30 cellular contexts compared by ENCODE assay signal in the genomic region with DNA sequence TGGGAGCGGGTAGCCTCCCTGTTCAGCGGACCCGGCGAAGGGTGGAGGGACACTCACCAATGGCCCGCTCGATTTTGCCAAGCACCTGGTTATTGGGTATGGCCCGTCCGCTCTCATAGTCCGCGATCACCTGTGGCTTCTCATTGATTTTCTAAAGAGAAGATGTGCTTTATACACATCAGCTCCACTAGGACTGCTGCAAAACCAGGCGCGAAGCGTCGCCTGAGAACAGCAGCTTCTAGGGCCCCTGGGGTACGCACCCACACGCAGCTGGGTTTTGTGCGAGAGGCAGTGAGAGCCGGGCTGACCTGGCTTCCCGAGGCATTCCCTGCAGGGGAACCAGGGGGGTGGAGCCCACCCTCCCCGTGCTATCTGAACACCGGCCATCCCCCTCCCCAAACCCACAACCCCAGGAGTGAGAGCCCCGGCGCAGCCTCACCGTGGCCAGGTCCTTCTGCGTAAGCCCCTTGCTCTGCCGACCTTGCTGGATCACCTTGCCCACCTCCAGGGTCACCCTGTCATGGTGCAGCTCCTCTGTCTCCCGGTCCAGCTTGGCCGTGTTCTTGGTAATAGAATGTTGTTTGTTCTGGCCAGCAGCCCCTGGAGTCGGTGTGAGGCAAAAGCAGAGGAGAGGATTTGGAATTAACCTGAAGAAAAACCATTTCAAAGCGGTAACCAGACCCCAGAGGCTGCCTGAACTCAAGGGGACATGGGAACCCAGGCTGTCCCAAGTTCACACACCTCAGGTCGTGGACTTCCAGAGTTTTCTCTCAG. TPM values are rescaled to one million over a fixed set of nuclear protein-coding genes. Genes with fewer than 3 reads are reported as not detected.
DNase-seq lines count a peak whose midpoint lies in the region; ATAC-seq and TF ChIP-seq lines count a peak whose summit lies in the region.
"Had no signal": no experiment of that assay in that cellular context is flagged by ENCODE, and none has a peak within 500 bp of the region (broad histone marks: within the 10 kb centered on the region; RNA-seq: fewer than 3 reads in every experiment).

No MANE protein-coding gene starts in this region.

- H3K9me3 Mint-ChIP-seq in nephron = peaks cover 4% of the 10 kb centered on the region
- H3K9me3 Mint-ChIP-seq: activated CD4-positive, alpha-beta memory T cell treated with anti-CD3 and anti-CD28 coated beads, Interleukin-2, amount 10 ng/mL, durations not matched to agents 7 days and 5 days; activated naive CD4-positive, alpha-beta T cell treated with anti-CD3 and anti-CD28 coated beads, Interleukin-2, amount 50 U/mL, for 24 hours; CD8-positive, alpha-beta T cell; naive thymus-derived CD4-positive, alpha-beta T cell; stimulated activated naive CD8-positive, alpha-beta T cell treated with anti-CD3 and anti-CD28 coated beads, Interleukin-15, amount 100 ng/mL, for 72 hours had no signal

- H3K4me3 ChIP-seq in BLaER1 treated with 17β-estradiol and CSF1 and Interleukin-3, amounts not matched to agents 10 nM and 100 nM = no peak overlapping the region
- H3K4me3 ChIP-seq in Loucy (ENCODE audit: low read length, poor library complexity, severe bottlenecking) (no peak overlapping the region), right cardiac atrium (ENCODE audit: low read length) (no peak overlapping the region)
- H3K4me3 ChIP-seq: SK-N-MC, spleen, uterus had no signal

- no peaks in the 10 kb centered on the region for H3K9me2 ChIP-seq in Loucy (replicated peaks; ENCODE audit: low read depth, low read length)

- peaks cover 37 to 65% (median 47%) of the 10 kb centered on the region in 11 experiments for H3K36me3 ChIP-seq in BLaER1 treated with 17β-estradiol and CSF1 and Interleukin-3, amounts not matched to agents 10 nM and 100 nM
- peaks cover 22% of the 10 kb centered on the region; the same call in 1 of the 2 replicates for H3K36me3 ChIP-seq in Loucy (ENCODE audit: insufficient read depth, low read length)
- H3K36me3 ChIP-seq: uterus had no signal

- peaks cover 47% of the 10 kb centered on the region for H3K79me2 ChIP-seq in Loucy (ENCODE audit: insufficient read depth, low read length)

- H3K4me1 Mint-ChIP-seq in nephron = peaks cover 4% of the 10 kb centered on the region

- H3K4me2 ChIP-seq in BLaER1 treated with 17β-estradiol and CSF1 and Interleukin-3, amounts not matched to agents 10 nM and 100 nM = peak overlapping the region in 2 of 11 experiments; percentile 94 to 99; a peak in 1 of 22 replicates
- H3K4me2 ChIP-seq in Loucy (ENCODE audit: low read depth, low read length, poor library complexity, severe bottlenecking) = peak overlapping the region; percentile 100

- no peak overlapping the region for H2AFZ ChIP-seq in Loucy (ENCODE audit: low read length)

- peak in 2 of 3 donors; percentile 43 to 49 for DNase-seq in right cardiac atrium
- no peak for DNase-seq in activated CD4-positive, alpha-beta T cell treated with anti-CD3 and anti-CD28 coated beads, Interleukin-2, amount 50 U/mL, for 4 hours
- no peak for DNase-seq in stimulated activated CD4-positive, alpha-beta T cell treated with anti-CD3 and anti-CD28 coated beads, Interleukin-2, amount 100 ng/mL, for 48 hours
- no peak for DNase-seq in T-helper 9 cell
- DNase-seq: ACHN; activated CD4-positive, alpha-beta memory T cell treated with anti-CD3 and anti-CD28 coated beads, Interleukin-2, amount 10 ng/mL, durations not matched to agents 7 days and 5 days; activated CD4-positive, alpha-beta T cell treated with anti-CD3 and anti-CD28 coated beads for 1 hour; activated CD8-positive, alpha-beta memory T cell treated with anti-CD3 and anti-CD28 coated beads, Interleukin-2, amount 50 U/mL, for 4 hours; amniotic stem cell; brain microvascular endothelial cell; GOT3; NCI-H1092; NCI-H1694; NCI-H510A; stimulated activated CD4-positive, alpha-beta T cell treated with anti-CD3 and anti-CD28 coated beads, Interleukin-2, amount 100 ng/mL, for 24 hours; stimulated activated CD8-positive, alpha-beta memory T cell treated with anti-CD3 and anti-CD28 coated beads, Interleukin-4, amount 100 ng/mL, for 48 hours; T-helper 1 cell; uterus had no signal

- ATAC-seq in right cardiac atrium = no peak
- ATAC-seq: CD8-positive, alpha-beta T cell; left colon; naive thymus-derived CD4-positive, alpha-beta T cell; stimulated activated naive CD8-positive, alpha-beta T cell treated with anti-CD3 and anti-CD28 coated beads, Interleukin-15, amount 100 ng/mL, for 72 hours had no signal

- peaks cover 9% of the 10 kb centered on the region for H3K36me3 Mint-ChIP-seq in nephron (ENCODE audit: low read depth)

- intact Hi-C loops in right cardiac atrium (cut with DNase I) = no loop called here

- no peaks in the 10 kb centered on the region for H3K27me3 ChIP-seq in BLaER1 treated with 17β-estradiol and CSF1 and Interleukin-3, amounts not matched to agents 10 nM and 100 nM
- H3K27me3 ChIP-seq in Loucy (ENCODE audit: insufficient read depth, low read length, poor library complexity, severe bottlenecking) = no peaks in the 10 kb centered on the region
- H3K27me3 ChIP-seq in right cardiac atrium (ENCODE audit: control insufficient read depth, insufficient read depth) = no peaks in the 10 kb centered on the region
- H3K27me3 ChIP-seq: brain microvascular endothelial cell, spleen, uterus had no signal

- TF ChIP-seq CTCF in Loucy (conservative IDR thresholded peaks at IDR 0.05; ENCODE audit: low read length) (no peak), nephron (IDR thresholded peaks at IDR 0.05; ENCODE audit: unreplicated experiment in 3 of 3) (no peak)

- H3K4me1 ChIP-seq in BLaER1 treated with 17β-estradiol and CSF1 and Interleukin-3, amounts not matched to agents 10 nM and 100 nM = peaks cover 51 to 77% (median 67%) of the 10 kb centered on the region in 10 experiments
- H3K4me1 ChIP-seq in Loucy (ENCODE audit: insufficient read depth, low read length, poor library complexity, severe bottlenecking) (peaks cover 17% of the 10 kb centered on the region), right cardiac atrium (ENCODE audit: control insufficient read depth, insufficient read depth, low read length) (peaks cover 7% of the 10 kb centered on the region)

- no peaks in the 10 kb centered on the region for H3K27me3 Mint-ChIP-seq in nephron (ENCODE audit: low read depth)
- H3K27me3 Mint-ChIP-seq: activated CD4-positive, alpha-beta memory T cell treated with anti-CD3 and anti-CD28 coated beads, Interleukin-2, amount 10 ng/mL, durations not matched to agents 7 days and 5 days; activated naive CD4-positive, alpha-beta T cell treated with anti-CD3 and anti-CD28 coated beads, Interleukin-2, amount 50 U/mL, for 24 hours; B cell; naive thymus-derived CD4-positive, alpha-beta T cell; stimulated activated naive CD8-positive, alpha-beta T cell treated with anti-CD3 and anti-CD28 coated beads, Interleukin-15, amount 100 ng/mL, for 72 hours had no signal

- H3K9ac ChIP-seq in BLaER1 treated with 17β-estradiol and CSF1 and Interleukin-3, amounts not matched to agents 10 nM and 100 nM = peak overlapping the region in 9 of 11 experiments; percentile 1 to 97 (median 92); a peak in 7 of 22 replicates
- no peak overlapping the region for H3K9ac ChIP-seq in Loucy (ENCODE audit: low read depth, low read length, poor library complexity, severe bottlenecking)

- H3K27ac Mint-ChIP-seq in nephron = no peak overlapping the region
- H3K27ac Mint-ChIP-seq: activated naive CD4-positive, alpha-beta T cell treated with anti-CD3 and anti-CD28 coated beads, Interleukin-2, amount 50 U/mL, for 24 hours; B cell; mesothelial cell of epicardium had no signal

- 90% methylated on average over 31 of the region's 31 CpGs for WGBS in right cardiac atrium

- peak overlapping the region in 2 of 3 experiments; percentile 37 to 46 for H3K4me3 Mint-ChIP-seq in nephron
- H3K4me3 Mint-ChIP-seq: activated CD4-positive, alpha-beta memory T cell treated with anti-CD3 and anti-CD28 coated beads, Interleukin-2, amount 10 ng/mL, durations not matched to agents 7 days and 5 days; CD8-positive, alpha-beta T cell; mesothelial cell of epicardium; stimulated activated naive CD8-positive, alpha-beta T cell treated with anti-CD3 and anti-CD28 coated beads, Interleukin-15, amount 100 ng/mL, for 72 hours had no signal

- H3K27ac ChIP-seq in BLaER1 treated with 17β-estradiol and CSF1 and Interleukin-3, amounts not matched to agents 10 nM and 100 nM = no peak overlapping the region
- H3K27ac ChIP-seq in right cardiac atrium (ENCODE audit: low read length) = no peak overlapping the region
- H3K27ac ChIP-seq: brain microvascular endothelial cell, SK-N-MC, spleen, uterus had no signal

- no peaks in the 10 kb centered on the region for H3F3A ChIP-seq in Loucy (ENCODE audit: low read depth)

- peaks cover 0 to 14% (median 7%) of the 10 kb centered on the region in 11 experiments; a peak in 11 of 22 replicates for H3K9me3 ChIP-seq in BLaER1 treated with 17β-estradiol and CSF1 and Interleukin-3, amounts not matched to agents 10 nM and 100 nM (replicated peaks in 1 of 11)
- H3K9me3 ChIP-seq in Loucy (ENCODE audit: insufficient read depth, low read depth, low read length) = no peaks in the 10 kb centered on the region
- no peaks in the 10 kb centered on the region for H3K9me3 ChIP-seq in right cardiac atrium (ENCODE audit: control insufficient read depth, low read length)
- H3K9me3 ChIP-seq: spleen, uterus had no signal

- peaks cover 48 to 76% (median 74%) of the 10 kb centered on the region in 11 experiments; a peak in 21 of 22 replicates for H4K20me1 ChIP-seq in BLaER1 treated with 17β-estradiol and CSF1 and Interleukin-3, amounts not matched to agents 10 nM and 100 nM
- peaks cover 27% of the 10 kb centered on the region for H4K20me1 ChIP-seq in Loucy (ENCODE audit: insufficient read depth, low read length, poor library complexity, severe bottlenecking)

RNA-seq across cellular contexts. Expression of a gene that starts 3.1 kb away (rescaled TPM):
- 100 to 1,000 TPM; 279 to 331 (median 301) TPM for total RNA-seq in right cardiac atrium
- 417 TPM for polyA plus RNA-seq in right cardiac atrium

RNA-seq across cellular contexts. Expression of a gene that starts 10.9 kb away (rescaled TPM):
- 10 to 100 TPM in 1 of 4 donors, 1 to 10 TPM in 3; 3.0 to 10.8 (median 5.8) TPM for total RNA-seq in right cardiac atrium
- polyA plus RNA-seq in right cardiac atrium = 5.2 TPM

RNA-seq across cellular contexts. Expression of a gene that starts 13.8 kb away (rescaled TPM):
- total RNA-seq in right cardiac atrium = 100 to 1,000 TPM; 176 to 227 (median 203) TPM
- 329 TPM for polyA plus RNA-seq in right cardiac atrium

RNA-seq across cellular contexts. Expression of a gene that starts 20.8 kb away (rescaled TPM):
- total RNA-seq in right cardiac atrium = 10 to 100 TPM in 1 of 4 donors, 1 to 10 TPM in 3; 4.4 to 11.5 (median 8.0) TPM
- polyA plus RNA-seq in right cardiac atrium = 4.3 TPM

RNA-seq across cellular contexts. Expression of a gene that starts 23.3 kb away (rescaled TPM):
- total RNA-seq in right cardiac atrium = 10 to 100 TPM in 1 of 4 donors, 1 to 10 TPM in 3; 6.1 to 10.2 (median 8.6) TPM
- 6.7 TPM for polyA plus RNA-seq in right cardiac atrium

Comparison
In these comparisons a context has a peak if more than half of its experiments do, and no peak if none do; other contexts are left out.
1. DNase-seq: peak in right cardiac atrium (2 of 3); none in activated CD4-positive, alpha-beta T cell treated with anti-CD3 and anti-CD28 coated beads, Interleukin-2, amount 50 U/mL, for 4 hours (0 of 2), stimulated activated CD4-positive, alpha-beta T cell treated with anti-CD3 and anti-CD28 coated beads, Interleukin-2, amount 100 ng/mL, for 48 hours (0 of 2) and T-helper 9 cell (single experiment).